ENCODE assay signal across 17 cellular contexts in genomic region chr17:81299846-81300585, GRCh38.
"Had no signal": no experiment of that assay in that cellular context is flagged by ENCODE, and none has a peak within 500 bp of the region (broad histone marks: within the 10 kb centered on the region; RNA-seq: fewer than 3 reads in every experiment).

No MANE protein-coding gene starts in this region.

- H3K27me3 Mint-ChIP-seq: activated naive CD8-positive, alpha-beta T cell treated with anti-CD3 and anti-CD28 coated beads for 36 hours had no signal

- H3K9me3 ChIP-seq: esophagus muscularis mucosa, SK-N-SH, stomach, upper lobe of left lung had no signal

- H3K4me3 Mint-ChIP-seq: activated naive CD8-positive, alpha-beta T cell treated with anti-CD3 and anti-CD28 coated beads for 36 hours; activated T-helper 1 cell treated with anti-CD3 and anti-CD28 coated beads, Interleukin-12 subunit alpha, Interleukin-12 subunit beta, Interleukin-2, Interleukin-4 antibody, amounts not matched to agents 30 ng/mL and 10 ng/mL and 1 ng/mL, durations not matched to agents 14 hours and 24 hours and 36 hours; dendritic cell treated with granulocyte-macrophage colony-stimulating factor and Interleukin-4, amounts not matched to agents 40 ng/mL and 50 ng/mL, for 4 days; natural killer cell had no signal

- H3K27ac Mint-ChIP-seq: activated naive CD8-positive, alpha-beta T cell treated with anti-CD3 and anti-CD28 coated beads for 36 hours; dendritic cell treated with granulocyte-macrophage colony-stimulating factor and Interleukin-4, amounts not matched to agents 40 ng/mL and 50 ng/mL, for 4 days; natural killer cell had no signal

- H3K4me3 ChIP-seq: esophagus muscularis mucosa, stomach, upper lobe of left lung had no signal

- H3K4me2 ChIP-seq: SK-N-SH had no signal

- H3K27me3 ChIP-seq: esophagus muscularis mucosa, stomach, upper lobe of left lung had no signal

- H3K36me3 Mint-ChIP-seq: natural killer cell had no signal

- DNase-seq: activated CD4-positive, alpha-beta T cell treated with anti-CD3 and anti-CD28 coated beads, Interleukin-2, amount 50 U/mL, for 48 hours; activated gamma-delta T cell treated with Interleukin-2 at 50 U/mL for 16 hours; activated naive CD8-positive, alpha-beta T cell treated with anti-CD3 and anti-CD28 coated beads for 36 hours; activated T-cell treated with anti-CD3 and anti-CD28 coated beads for 4 hours; amniotic stem cell; effector CD8-positive, alpha-beta T cell; natural killer cell; occipital lobe; posterior cingulate gyrus; SK-N-SH; stimulated activated CD4-positive, alpha-beta T cell treated with anti-CD3 and anti-CD28 coated beads, Interleukin-1b, Interleukin-23, amount 100 ng/mL, for 48 hours; stomach; upper lobe of left lung had no signal

- H3K9ac ChIP-seq: SK-N-SH had no signal

- FAIRE-seq: endothelial cell of umbilical vein had no signal

- H3K9me3 Mint-ChIP-seq: activated naive CD8-positive, alpha-beta T cell treated with anti-CD3 and anti-CD28 coated beads for 36 hours; activated T-helper 1 cell treated with anti-CD3 and anti-CD28 coated beads, Interleukin-12 subunit alpha, Interleukin-12 subunit beta, Interleukin-2, Interleukin-4 antibody, amounts not matched to agents 30 ng/mL and 10 ng/mL and 1 ng/mL, durations not matched to agents 14 hours and 24 hours and 36 hours; dendritic cell treated with granulocyte-macrophage colony-stimulating factor and Interleukin-4, amounts not matched to agents 40 ng/mL and 50 ng/mL, for 4 days; natural killer cell had no signal

- H3K36me3 ChIP-seq: esophagus muscularis mucosa, stomach, upper lobe of left lung had no signal
